ENCODE assay signal across 1 cellular context in genomic region chr7:155205368-155206285, GRCh38.
TF ChIP-seq lines count a peak whose summit lies in the region.

No MANE protein-coding gene starts in this region.

TF ChIP-seq in GM12878, 131 proteins besides CTCF, POLR2A, EP300 and RAD21 (continued from another document):
- TF ChIP-seq CUX1 (IDR thresholded peaks at IDR 0.05; ENCODE audit: insufficient replicate concordance, low read depth, low read length) (no peak), E2F8 (IDR thresholded peaks at IDR 0.05; ENCODE audit: low read depth, partially characterized antibody) (no peak), ATF7 (IDR thresholded peaks at IDR 0.05; ENCODE audit: low read depth) (peak; percentile 91)
